ENCODE assay signal across 8 cellular contexts in the genomic region with DNA sequence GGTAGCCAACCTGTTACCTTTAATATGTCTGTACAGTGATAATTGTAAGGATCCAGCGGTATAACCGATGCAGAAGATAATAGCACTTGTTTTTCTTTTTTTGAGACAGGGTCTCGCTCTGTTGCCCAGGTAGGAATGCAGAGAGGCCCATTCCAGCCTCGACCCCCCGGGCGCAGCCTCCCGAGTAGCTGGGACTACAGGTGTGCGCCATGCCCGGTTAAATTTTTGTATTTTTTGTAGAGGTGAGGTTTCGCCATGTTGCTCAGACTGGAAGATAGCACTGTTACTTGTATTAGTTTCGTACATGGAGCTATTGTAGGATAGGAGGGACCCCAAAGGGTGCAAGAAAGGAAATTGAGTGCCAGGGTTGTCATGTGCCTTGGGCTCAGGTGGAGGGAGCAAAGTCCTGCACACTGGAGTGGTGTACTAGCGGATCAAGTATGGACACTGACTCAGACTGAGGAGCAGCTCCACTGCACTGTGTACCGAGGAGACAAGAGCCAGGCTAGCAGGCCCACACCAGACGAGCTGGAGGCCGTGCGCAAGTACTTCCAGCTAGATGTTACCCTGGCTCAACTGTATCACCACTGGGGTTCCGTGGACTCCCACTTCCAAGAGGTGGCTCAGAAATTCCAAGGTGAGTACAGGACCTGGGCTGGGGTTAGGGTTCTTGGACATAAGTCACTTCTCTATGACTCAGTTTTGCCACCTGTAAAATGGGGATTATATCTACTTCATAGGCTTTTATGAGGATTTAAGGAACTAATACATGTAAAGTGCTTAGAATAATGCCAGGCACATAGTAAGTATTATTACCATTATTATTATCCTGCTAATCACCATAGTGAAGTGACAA. TPM values are rescaled to one million over a fixed set of nuclear protein-coding genes. Genes with fewer than 3 reads are reported as not detected.
A peak's percentile ranks its signal among the peaks of the same experiment; 100 is the strongest.
DNase-seq lines count a peak whose midpoint lies in the region; ATAC-seq and TF ChIP-seq lines count a peak whose summit lies in the region.

No MANE protein-coding gene starts in this region.

- H2AFZ ChIP-seq in GM23248 (peak overlapping the region; percentile 87), osteoblast (ENCODE audit: low read length) (peak overlapping the region; percentile 93)

- H3K9me3 ChIP-seq in GM23248 (ENCODE audit: low read depth): no peaks in the 10 kb centered on the region
- H3K9me3 ChIP-seq in osteoblast (ENCODE audit: low read depth, low read length): no peaks in the 10 kb centered on the region

- peaks cover 23% of the 10 kb centered on the region for H3F3A ChIP-seq in GM23248 (ENCODE audit: insufficient read depth)

- TF ChIP-seq CTCF in RWPE1 (conservative IDR thresholded peaks at IDR 0.05; ENCODE audit: low read depth) (no peak), osteoblast (IDR thresholded peaks at IDR 0.05; ENCODE audit: extremely low read depth, low read depth, low read length) (no peak)

- H3K4me1 ChIP-seq in GM23248 (ENCODE audit: insufficient read depth) (peaks cover 22% of the 10 kb centered on the region; the same call in 1 of the 2 replicates), osteoblast (ENCODE audit: insufficient read depth, low read length) (peaks cover 37% of the 10 kb centered on the region)

- ATAC-seq in GM21526 (IDR thresholded peaks at IDR 0.05; ENCODE audit: low FRiP score, unreplicated experiment): no peak

- H3K27me3 ChIP-seq in GM23248 (replicated peaks; ENCODE audit: insufficient read depth) (no peaks in the 10 kb centered on the region), osteoblast (ENCODE audit: insufficient read depth, low read length) (no peaks in the 10 kb centered on the region)

- peak overlapping the region; percentile 95 for H3K4me2 ChIP-seq in GM23248 (ENCODE audit: unreplicated experiment)
- peak overlapping the region; percentile 92 for H3K4me2 ChIP-seq in osteoblast (ENCODE audit: insufficient read depth, low read length)

- H3K79me2 ChIP-seq in GM23248 (ENCODE audit: insufficient read depth) (peaks cover 23% of the 10 kb centered on the region), osteoblast (ENCODE audit: insufficient read depth, low read length) (peaks cover 19% of the 10 kb centered on the region)

- H3K9ac ChIP-seq in GM23248: peak overlapping the region; percentile 85

- H3K27ac ChIP-seq in GM23248 (peak overlapping the region; percentile 90; the same call in 1 of the 2 replicates), RWPE1 (peak overlapping the region; percentile 95), epithelial cell of prostate (peak overlapping the region; percentile 81), osteoblast (ENCODE audit: low read depth, low read length) (peak overlapping the region; percentile 21)

- no peaks in the 10 kb centered on the region for H4K20me1 ChIP-seq in GM23248 (ENCODE audit: insufficient read depth)
- H4K20me1 ChIP-seq in osteoblast (ENCODE audit: insufficient read depth, low read length): no peaks in the 10 kb centered on the region

- H3K4me3 ChIP-seq in GM23248: peak overlapping the region; percentile 100
- H3K4me3 ChIP-seq in osteoblast (ENCODE audit: insufficient read depth, low read length): peak overlapping the region; percentile 79

- H3K9me2 ChIP-seq in GM23248 (ENCODE audit: insufficient read depth): no peaks in the 10 kb centered on the region

- POLR2A ChIA-PET in RWPE1 (lab: Yijun Ruan, JAX; ENCODE audit: low non-redundant PET): no interaction called here

- CTCF ChIA-PET in RWPE1 (lab: Yijun Ruan, JAX): interaction anchor here (0.6 kb wide), 1 partner anchor 128 kb away, joined by 5 read pairs; no protein-coding TSS in a partner anchor

- 27 to 28% methylated on average over 17 of the region's 17 CpGs for WGBS in GM23248 (ENCODE audit: low coverage in 1 of 2, low lambda C conversion rate in 2 of 2, missing lambda C conversion rate in 2 of 2), 2 experiments

- in situ Hi-C loops in GM23248 (cut with MboI): no loop called here

- DNase-seq in GM23248 (peak; percentile 64), RWPE1 (ENCODE audit: low spot score) (no peak), epithelial cell of prostate (ENCODE audit: low read depth, low spot score) (no peak), osteoblast (ENCODE audit: insufficient read length, low spot score, missing footprints) (no peak), AML-193 (lab: John Stamatoyannopoulos, UW) (no peak), NCI-H748 (lab: John Stamatoyannopoulos, UW; ENCODE audit: unreplicated experiment) (no peak)
- no peak for DNase-seq in activated CD4-positive, alpha-beta T cell treated with anti-CD3 and anti-CD28 coated beads for 1 hour

- H3K36me3 ChIP-seq in GM23248 (ENCODE audit: low read depth) (peaks cover 22% of the 10 kb centered on the region; the same call in 1 of the 2 replicates), osteoblast (ENCODE audit: insufficient read depth, low read length) (peaks cover 39% of the 10 kb centered on the region)

RNA-seq across cellular contexts. Expression of gene OGG1, which starts 1.0 kb away (rescaled TPM):
- total RNA-seq in GM23248 (2014; rRNA removed; shearing (Covaris generic)): 18.0 and 36.5 TPM in 2 replicates
- polyA plus RNA-seq in GM23248 (2016; fragmentation: Nextera tagmentation; extraction: Ambion mirVana): 23.0 and 24.6 TPM in 2 replicates
- total RNA-seq in osteoblast: 24.8 and 25.7 TPM in 2 replicates

RNA-seq across cellular contexts. Expression of gene CAMK1, which starts 19.0 kb away (rescaled TPM):
- total RNA-seq in GM23248 (2014; rRNA removed; shearing (Covaris generic)): 26.9 and 30.6 TPM in 2 replicates
- polyA plus RNA-seq in GM23248 (2016; fragmentation: Nextera tagmentation; extraction: Ambion mirVana): 27.7 and 28.3 TPM in 2 replicates
- total RNA-seq in osteoblast: 22.1 and 25.9 TPM in 2 replicates

RNA-seq across cellular contexts. Expression of gene BRPF1, which starts 19.2 kb away (rescaled TPM):
- total RNA-seq in GM23248 (2014; rRNA removed; shearing (Covaris generic)): 16.3 and 18.3 TPM in 2 replicates
- 7.3 and 10.4 TPM in 2 replicates for polyA plus RNA-seq in GM23248 (2016; fragmentation: Nextera tagmentation; extraction: Ambion mirVana)
- 14.1 and 14.5 TPM in 2 replicates for total RNA-seq in osteoblast

RNA-seq across cellular contexts. Expression of gene TADA3, which starts 41.5 kb away (rescaled TPM):
- total RNA-seq in GM23248 (2014; rRNA removed; shearing (Covaris generic)): 131 and 135 TPM in 2 replicates
- 85.1 and 87.7 TPM in 2 replicates for polyA plus RNA-seq in GM23248 (2016; fragmentation: Nextera tagmentation; extraction: Ambion mirVana)
- 88.4 and 102 TPM in 2 replicates for total RNA-seq in osteoblast

RNA-seq across cellular contexts. Expression of gene ARPC4, which starts 42.1 kb away (rescaled TPM):
- total RNA-seq in GM23248 (2014; rRNA removed; shearing (Covaris generic)): 315 and 325 TPM in 2 replicates
- 182 and 190 TPM in 2 replicates for polyA plus RNA-seq in GM23248 (2016; fragmentation: Nextera tagmentation; extraction: Ambion mirVana)
- 203 and 222 TPM in 2 replicates for total RNA-seq in osteoblast

Comparison
In these comparisons a context has a peak if more than half of its experiments do, and no peak if none do; other contexts are left out.
1. H3K27ac ChIP-seq: peak in every context shown above with its lines; median percentile 95 in RWPE1; 90 in GM23248; 81 in epithelial cell of prostate; 21 in osteoblast.